Comparison of ENCODE assay signal across 8 cellular contexts in genomic region chr4:88284378-88285234, GRCh38. TPM values are rescaled to one million over a fixed set of nuclear protein-coding genes. Genes with fewer than 3 reads are reported as not detected.
DNase-seq lines count a peak whose midpoint lies in the region; ATAC-seq and TF ChIP-seq lines count a peak whose summit lies in the region.

Gene PPM1K, minus strand, starts transcription at chr4:88284561. Its CDS starts 5,978 bp downstream, at chr4:88278583.

- H3K4me3 ChIP-seq in H7 (ENCODE audit: insufficient read depth, low read depth, low read length): peak within 1 kb of the TSS; percentile 76
- peak within 1 kb of the TSS; percentile 81 for H3K4me3 ChIP-seq in fibroblast of pulmonary artery (replicated peaks; ENCODE audit: low read depth, low read length)

- H3K27me3 Mint-ChIP-seq in natural killer cell treated with Interleukin-12 subunit alpha and Interleukin-12 subunit beta and Interleukin-15 and Interleukin-18, amount 100 ng/mL, for 72 hours: no peaks in the 10 kb centered on the region

- no peaks in the 10 kb centered on the region; the same call in 1 of the 2 replicates for H3K27me3 ChIP-seq in H7 (ENCODE audit: control insufficient read depth, insufficient read depth, low read length)

- H3K36me3 Mint-ChIP-seq in natural killer cell treated with Interleukin-12 subunit alpha and Interleukin-12 subunit beta and Interleukin-15 and Interleukin-18, amount 100 ng/mL, for 72 hours: no peaks in the 10 kb centered on the region

- no peaks in the 10 kb centered on the region for H3K9me3 Mint-ChIP-seq in natural killer cell treated with Interleukin-12 subunit alpha and Interleukin-12 subunit beta and Interleukin-15 and Interleukin-18, amount 100 ng/mL, for 72 hours

- peak within 1 kb of the TSS; percentile 99 for H3K4me3 Mint-ChIP-seq in natural killer cell treated with Interleukin-12 subunit alpha and Interleukin-12 subunit beta and Interleukin-15 and Interleukin-18, amount 100 ng/mL, for 72 hours

- peak; percentile 97 for DNase-seq in ELR (ENCODE audit: low read depth)
- DNase-seq in H7: peak; percentile 97
- peak; percentile 96 for DNase-seq in M059J (ENCODE audit: low read depth)
- DNase-seq in SHP77 (lab: John Stamatoyannopoulos, UW): peak; percentile 97 to 98
- peak; percentile 100 for DNase-seq in activated effector memory CD4-positive, alpha-beta T cell treated with Interleukin-2 at 50 U/mL for 16 hours
- peak; percentile 99 for DNase-seq in fibroblast of pulmonary artery (ENCODE audit: low read depth)
- peak; percentile 100 for DNase-seq in natural killer cell treated with Interleukin-12 subunit alpha and Interleukin-12 subunit beta and Interleukin-15 and Interleukin-18, amount 100 ng/mL, for 72 hours (ENCODE audit: low spot score)
- peak; percentile 99 for DNase-seq in stimulated activated naive CD8-positive, alpha-beta T cell treated with anti-CD3 and anti-CD28 coated beads, Interleukin-15, Interleukin-2, amounts not matched to agents 100 U/mL and 50 U/mL, for 24 hours

- H3K36me3 ChIP-seq in H7 (replicated peaks; ENCODE audit: control insufficient read depth, insufficient read depth, low read length): no peaks in the 10 kb centered on the region

- peaks cover 33 to 39% of the 10 kb centered on the region in 2 donors for H3K4me1 Mint-ChIP-seq in natural killer cell treated with Interleukin-12 subunit alpha and Interleukin-12 subunit beta and Interleukin-15 and Interleukin-18, amount 100 ng/mL, for 72 hours (ENCODE audit: low read depth in 2 of 2)

- TF ChIP-seq CTCF in fibroblast of pulmonary artery (IDR thresholded peaks at IDR 0.05; ENCODE audit: low read length, missing control alignments): no peak

- peak within 1 kb of the TSS; percentile 99 to 100 for H3K27ac Mint-ChIP-seq in natural killer cell treated with Interleukin-12 subunit alpha and Interleukin-12 subunit beta and Interleukin-15 and Interleukin-18, amount 100 ng/mL, for 72 hours

- peak; percentile 95 to 96 for ATAC-seq in natural killer cell treated with Interleukin-12 subunit alpha and Interleukin-12 subunit beta and Interleukin-15 and Interleukin-18, amount 100 ng/mL, for 72 hours
- ATAC-seq in stimulated activated naive CD8-positive, alpha-beta T cell treated with anti-CD3 and anti-CD28 coated beads, Interleukin-15, Interleukin-2, amounts not matched to agents 100 U/mL and 50 U/mL, for 24 hours: peak; percentile 96

RNA-seq across cellular contexts. Expression of gene PPM1K, which starts in this region (rescaled TPM):
- 19.8 and 21.4 TPM in 2 replicates for total RNA-seq in H7 (2014; rRNA removed; shearing (Covaris generic))
- 15.0 and 23.3 TPM in 2 replicates for total RNA-seq in M059J (2014; rRNA removed; shearing (Covaris generic))
- total RNA-seq in natural killer cell treated with Interleukin-12 subunit alpha and Interleukin-12 subunit beta and Interleukin-15 and Interleukin-18, amount 100 ng/mL, for 72 hours: 10 to 100 TPM; 67.1 to 83.9 TPM

Comparison
In these comparisons a context has a peak if more than half of its experiments do, and no peak if none do; other contexts are left out.
1. Peak in every context shown above with its lines: DNase-seq, ATAC-seq and H3K4me3 ChIP-seq.